ENCODE assay signal across 25 cellular contexts in genomic region chr12:72300728-72301127, GRCh38.
"Had no signal": no experiment of that assay in that cellular context is flagged by ENCODE, and none has a peak within 500 bp of the region (broad histone marks: within the 10 kb centered on the region; RNA-seq: fewer than 3 reads in every experiment).

No MANE protein-coding gene starts in this region.

- H3K79me2 ChIP-seq: parathyroid adenoma had no signal

- H3K9me3 ChIP-seq: ovary, psoas muscle, right lobe of liver, sigmoid colon, stomach, thoracic aorta, thyroid gland, tibial nerve, upper lobe of left lung, vagina had no signal

- H3K9ac ChIP-seq: parathyroid adenoma had no signal

- H3K36me3 ChIP-seq: ovary, right lobe of liver, sigmoid colon, stomach, thoracic aorta, thyroid gland, tibial nerve, upper lobe of left lung, vagina had no signal

- H2AFZ ChIP-seq: parathyroid adenoma had no signal

- H3K27ac ChIP-seq: ovary, parathyroid adenoma, psoas muscle, right lobe of liver, sigmoid colon, stomach, thoracic aorta, thyroid gland, tibial nerve, upper lobe of left lung, vagina had no signal

- DNase-seq: nephron progenitor cell; occipital lobe; ovary; posterior cingulate gyrus; psoas muscle; right cardiac atrium; right lobe of liver; sigmoid colon; small intestine; stimulated activated CD4-positive, alpha-beta T cell treated with anti-CD3 and anti-CD28 coated beads, Interleukin-15, amount 100 ng/mL, for 24 hours; stimulated activated CD4-positive, alpha-beta T cell treated with anti-CD3 and anti-CD28 coated beads, Interleukin-2, amount 100 ng/mL, for 24 hours; stimulated activated CD4-positive, alpha-beta T cell treated with anti-CD3 and anti-CD28 coated beads, Interleukin-2, amount 100 ng/mL, for 48 hours; stimulated activated CD4-positive, alpha-beta T cell treated with anti-CD3 and anti-CD28 coated beads, Interleukin-4, amount 100 ng/mL, for 24 hours; stimulated activated naive B cell treated with anti-CD40 and anti-IgM and Interleukin-4, amounts not matched to agents 10 μg/mL and 1 μg/mL and 100 μg/mL, for 72 hours; stimulated activated naive CD4-positive, alpha-beta T cell treated with Interleukin-2 at 50 U/mL for 16 hours; stomach; thyroid gland; trophoblast cell; upper lobe of left lung had no signal

- H3K27me3 ChIP-seq: ovary, right lobe of liver, sigmoid colon, stomach, thyroid gland, tibial nerve, upper lobe of left lung, vagina had no signal

- ATAC-seq: natural killer cell treated with Interleukin-12 subunit alpha and Interleukin-12 subunit beta and Interleukin-15 and Interleukin-18, amount 100 ng/mL, for 72 hours; psoas muscle; right cardiac atrium; right lobe of liver; stimulated activated effector memory CD8-positive, alpha-beta T cell treated with anti-CD3 and anti-CD28 coated beads, Interleukin-12 subunit alpha, Interleukin-12 subunit beta, amount 100 ng/mL, for 72 hours; stimulated activated naive B cell treated with anti-CD40 and anti-IgM and Interleukin-4, amounts not matched to agents 10 μg/mL and 1 μg/mL and 100 μg/mL, for 72 hours had no signal

- H3K4me3 ChIP-seq: ovary, psoas muscle, right lobe of liver, sigmoid colon, stomach, thoracic aorta, thyroid gland, tibial nerve, upper lobe of left lung, vagina had no signal

- H3K4me1 ChIP-seq: parathyroid adenoma, psoas muscle, right lobe of liver, sigmoid colon, stomach, thyroid gland, tibial nerve, upper lobe of left lung, vagina had no signal
